Comparison of ENCODE assay signal across 17 cellular contexts in the genomic region with DNA sequence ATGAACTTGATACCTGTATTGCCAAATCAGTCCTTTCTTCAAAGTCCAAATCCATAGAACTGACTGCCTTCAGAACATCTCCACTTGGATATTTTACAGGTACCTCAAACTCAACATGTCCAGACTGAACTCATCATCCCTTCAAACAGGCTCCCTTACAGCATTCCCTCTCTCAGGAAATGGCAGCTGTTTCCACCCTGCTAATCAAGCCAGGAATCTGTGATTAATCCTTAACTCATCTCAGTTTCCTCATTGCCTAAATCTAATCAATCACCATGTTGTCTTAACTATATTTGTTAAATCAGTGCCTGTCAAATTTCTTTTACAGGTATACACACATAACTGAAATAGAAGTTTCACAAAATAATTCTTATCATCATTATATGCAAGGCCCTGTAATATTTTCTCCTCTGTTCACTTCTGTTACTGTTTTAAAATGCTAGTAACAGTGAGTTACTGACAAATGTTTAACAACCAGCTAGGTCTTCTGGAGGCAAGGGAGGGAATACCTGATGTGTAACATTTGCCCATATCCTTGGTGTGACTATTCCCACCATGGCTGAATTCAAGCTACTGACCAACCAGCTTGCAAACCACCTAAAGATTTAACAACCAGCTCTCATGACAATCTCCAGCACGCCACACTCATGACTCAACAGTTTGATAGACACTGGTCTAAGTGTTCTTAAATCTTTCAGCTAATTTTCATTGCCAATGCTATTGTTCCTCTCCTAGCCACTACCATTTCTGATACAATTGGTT.
DNase-seq lines count a peak whose midpoint lies in the region; ATAC-seq and TF ChIP-seq lines count a peak whose summit lies in the region.
"Had no signal": no experiment of that assay in that cellular context is flagged by ENCODE, and none has a peak within 500 bp of the region (broad histone marks: within the 10 kb centered on the region; RNA-seq: fewer than 3 reads in every experiment).

No MANE protein-coding gene starts in this region.

- H3K23ac ChIP-seq in mesenchymal stem cell (ENCODE audit: low read length in 2 of 2), result no peak overlapping the region

- in situ Hi-C loops in KBM-7 (cut with MboI; ENCODE audit: low pct_unique_long_range_greater_than_20kb, low sequenced_read_pairs), result no loop called here

- TF ChIP-seq CTCF in PC-9 (conservative IDR thresholded peaks at IDR 0.05) (no peak), suprapubic skin (IDR thresholded peaks at IDR 0.05) (no peak), testis (IDR thresholded peaks at IDR 0.05) (no peak)

- no peaks in the 10 kb centered on the region for H4K20me1 ChIP-seq in PC-9 (ENCODE audit: insufficient read depth)

- no peak overlapping the region for H2BK12ac ChIP-seq in mesenchymal stem cell (ENCODE audit: low read length in 2 of 2)

- no peak for ATAC-seq in Right ventricle myocardium superior (ENCODE audit: poor library complexity)

- H2AFZ ChIP-seq in PC-9 (no peak overlapping the region), mesenchymal stem cell (ENCODE audit: low read depth, low read length) (no peak overlapping the region)

- TF ChIP-seq EP300 in suprapubic skin (IDR thresholded peaks at IDR 0.05), result no peak

- no peak overlapping the region for H2AK5ac ChIP-seq in mesenchymal stem cell (ENCODE audit: low read length, severe bottlenecking)

- H2BK120ac ChIP-seq in mesenchymal stem cell (ENCODE audit: low read depth, low read length), result no peak overlapping the region

- peaks cover 39% of the 10 kb centered on the region for H3K4me1 ChIP-seq in PC-9 (replicated peaks; ENCODE audit: insufficient read depth)
- H3K4me1 ChIP-seq in mesenchymal stem cell (ENCODE audit: control insufficient read depth, insufficient read depth, low read depth, low read length), result no peaks in the 10 kb centered on the region
- peaks cover 12% of the 10 kb centered on the region for H3K4me1 ChIP-seq in suprapubic skin
- H3K4me1 ChIP-seq in testis, result no peaks in the 10 kb centered on the region
- H3K4me1 ChIP-seq: Caco-2 had no signal

- H3K4me3 ChIP-seq in PC-9, result no peak overlapping the region
- H3K4me3 ChIP-seq in mesenchymal stem cell (ENCODE audit: insufficient read depth in 1 of 2, low read depth in 1 of 2, low read length in 2 of 2), result no peak overlapping the region
- no peak overlapping the region for H3K4me3 ChIP-seq in suprapubic skin
- H3K4me3 ChIP-seq in testis, result no peak overlapping the region
- H3K4me3 ChIP-seq: dorsolateral prefrontal cortex had no signal

- POLR2A ChIA-PET in PC-9 (lab: Charles Lee; ENCODE audit: unreplicated experiment), result no interaction called here

- no peak overlapping the region for H3K4ac ChIP-seq in mesenchymal stem cell (ENCODE audit: low read depth in 1 of 2, low read length in 2 of 2)

- H3K79me2 ChIP-seq in PC-9 (ENCODE audit: low read depth), result no peaks in the 10 kb centered on the region

- no peaks in the 10 kb centered on the region; the same call in 1 of the 2 replicates for H3K9me2 ChIP-seq in PC-9 (ENCODE audit: insufficient read depth)

- BruUV-seq in PC-9 (replicated peaks; lab: Mats Ljungman, UMichigan), result no TSS peak

- H3K4me2 ChIP-seq in PC-9 (peak overlapping the region; percentile 5), mesenchymal stem cell (ENCODE audit: low read length, poor library complexity, severe bottlenecking) (no peak overlapping the region)

- 38% methylated on average over 1 of the region's 1 CpG for WGBS in mesenchymal stem cell
- 67% methylated on average over 1 of the region's 1 CpG for WGBS in suprapubic skin
- WGBS in testis, 2 donors, result 91% methylated on average over 1 of the region's 1 CpG

- H3K9me3 ChIP-seq in PC-9 (ENCODE audit: insufficient read depth, low read depth) (peaks cover 11% of the 10 kb centered on the region), mesenchymal stem cell (ENCODE audit: control insufficient read depth, low read length) (no peaks in the 10 kb centered on the region), suprapubic skin (no peaks in the 10 kb centered on the region), testis (no peaks in the 10 kb centered on the region)
- H3K9me3 ChIP-seq: Caco-2 had no signal

- H3K36me3 ChIP-seq in PC-9 (ENCODE audit: low read depth) (0 out of 2 replicates have a peak, but pooled peaks cover 5% of the 10 kb centered on the region), mesenchymal stem cell (ENCODE audit: control insufficient read depth in 1 of 2, insufficient read depth in 2 of 2, low read depth in 1 of 2, low read length in 2 of 2) (no peaks in the 10 kb centered on the region), suprapubic skin (no peaks in the 10 kb centered on the region), testis (ENCODE audit: low read depth, missing control alignments) (no peaks in the 10 kb centered on the region)

- no peak overlapping the region for H4K8ac ChIP-seq in mesenchymal stem cell (ENCODE audit: low read length)

- H3K27me3 ChIP-seq in PC-9 (ENCODE audit: insufficient read depth, low read depth) (no peaks in the 10 kb centered on the region), mesenchymal stem cell (ENCODE audit: control insufficient read depth in 1 of 2, insufficient read depth in 1 of 2, low read length in 2 of 2) (no peaks in the 10 kb centered on the region), suprapubic skin (no peaks in the 10 kb centered on the region), testis (no peaks in the 10 kb centered on the region)
- H3K27me3 ChIP-seq: dorsolateral prefrontal cortex had no signal

- H2BK5ac ChIP-seq in mesenchymal stem cell (ENCODE audit: low read depth, low read length, poor library complexity, severe bottlenecking), result no peak overlapping the region

- H3F3A ChIP-seq in PC-9 (ENCODE audit: insufficient read depth, low read depth), result peaks cover 36% of the 10 kb centered on the region

- intact Hi-C loops in PC-9 (cut with micrococcal nuclease; ENCODE audit: unreplicated experiment), result no loop called here
- intact Hi-C loops in Right ventricle myocardium superior (cut with DNase I), result no loop called here
- intact Hi-C loops in testis (cut with DNase I; ENCODE audit: low total_unique reads), result no loop called here

- DNase-seq in GM03348 (ENCODE audit: low spot score), result peak; percentile 36
- peak in 1 of 2 experiments; percentile 64 for DNase-seq in PC-9
- peak; percentile 81 for DNase-seq in epithelial cell of prostate (ENCODE audit: low read depth, low spot score)
- peak; percentile 35 for DNase-seq in mesenchymal stem cell
- DNase-seq in suprapubic skin (ENCODE audit: low spot score in 2 of 2), result no peak
- DNase-seq in KBM-7, result no peak
- DNase-seq in Right ventricle myocardium superior, result no peak
- DNase-seq in testis, result no peak
- DNase-seq: activated CD4-positive, alpha-beta T cell treated with anti-CD3 and anti-CD28 coated beads, Interleukin-2, amount 50 U/mL, for 4 hours; activated T-cell treated with anti-CD3 and anti-CD28 coated beads, Interleukin-2, amount 50 U/mL, for 1 hour; Caco-2; dorsolateral prefrontal cortex; H7; naive B cell; NCI-H187 treated with DMSO at 0.1 percent for 48 hours; NCI-H524; stimulated activated CD4-positive, alpha-beta T cell treated with anti-CD3 and anti-CD28 coated beads, Interleukin-15, amount 100 ng/mL, for 24 hours had no signal

- H3K9ac ChIP-seq in mesenchymal stem cell (ENCODE audit: low read length), result no peak overlapping the region

- no peak for TF ChIP-seq POLR2A in suprapubic skin (IDR thresholded peaks at IDR 0.05)
- TF ChIP-seq POLR2A in testis (IDR thresholded peaks at IDR 0.05), result no peak

- no peaks in the 10 kb centered on the region for H3K79me1 ChIP-seq in mesenchymal stem cell (replicated peaks; ENCODE audit: low read length, poor library complexity, severe bottlenecking)

- H3K27ac ChIP-seq in PC-9 (peak overlapping the region; percentile 54), epithelial cell of prostate (peak overlapping the region; percentile 98), mesenchymal stem cell (ENCODE audit: low read length, poor library complexity, severe bottlenecking) (no peak overlapping the region), suprapubic skin (no peak overlapping the region), testis (no peak overlapping the region)

- CTCF ChIA-PET in PC-9 (lab: Charles Lee), result no interaction called here

- H2BK15ac ChIP-seq in mesenchymal stem cell (ENCODE audit: low read depth, poor library complexity, severe bottlenecking), result no peak overlapping the region

- H3K18ac ChIP-seq in mesenchymal stem cell (ENCODE audit: low read depth in 1 of 2, low read length in 2 of 2), result no peak overlapping the region

- no peak overlapping the region for H3K14ac ChIP-seq in mesenchymal stem cell (ENCODE audit: low read length in 2 of 2)

- no peak overlapping the region for H4K91ac ChIP-seq in mesenchymal stem cell (ENCODE audit: low read length)

Comparison
In these comparisons a context has a peak if more than half of its experiments do, and no peak if none do; other contexts are left out.
1. DNase-seq: peak in GM03348 (single experiment), epithelial cell of prostate (single experiment) and mesenchymal stem cell (single experiment); none in suprapubic skin (0 of 2), KBM-7 (single experiment), Right ventricle myocardium superior (single experiment) and testis (single experiment).
2. H3K27ac ChIP-seq: peak in PC-9 (single experiment) and epithelial cell of prostate (single experiment); none in mesenchymal stem cell (single experiment), suprapubic skin (single experiment) and testis (0 of 2).